ENCODE assay signal across 25 cellular contexts in genomic region chr10:82668266-82668665, GRCh38.
DNase-seq lines count a peak whose midpoint lies in the region; TF ChIP-seq lines count a peak whose summit lies in the region.
"Had no signal": no experiment of that assay in that cellular context is flagged by ENCODE, and none has a peak within 500 bp of the region (broad histone marks: within the 10 kb centered on the region; RNA-seq: fewer than 3 reads in every experiment).

No MANE protein-coding gene starts in this region.

- TF ChIP-seq CTCF in fibroblast of the aortic adventitia (IDR thresholded peaks at IDR 0.05; ENCODE audit: insufficient read depth, low read length): no peak
- no peak for TF ChIP-seq CTCF in nephron progenitor cell (IDR thresholded peaks at IDR 0.05)
- no peak for TF ChIP-seq CTCF in ovary (IDR thresholded peaks at IDR 0.05)

- TF ChIP-seq EP300 in ovary (IDR thresholded peaks at IDR 0.05): no peak

- H3K36me3 ChIP-seq in MG63 (no peaks in the 10 kb centered on the region), ovary (no peaks in the 10 kb centered on the region)
- H3K36me3 ChIP-seq: cardiac muscle cell, SJSA1, stomach, WERI-Rb-1 had no signal

- H3K27me3 Mint-ChIP-seq in nephron progenitor cell (ENCODE audit: low read depth, poor library complexity): no peaks in the 10 kb centered on the region
- H3K27me3 Mint-ChIP-seq: activated naive CD8-positive, alpha-beta T cell treated with anti-CD3 and anti-CD28 coated beads for 36 hours; activated T-helper 17 cell treated with anti-CD3 and anti-CD28 coated beads, Interleukin-2, amount 50 U/mL, for 72 hours; naive B cell; type B pancreatic cell had no signal

- H3K9me3 Mint-ChIP-seq in nephron progenitor cell: peaks cover 4% of the 10 kb centered on the region
- H3K9me3 Mint-ChIP-seq: activated naive CD8-positive, alpha-beta T cell treated with anti-CD3 and anti-CD28 coated beads for 36 hours had no signal

- DNase-seq in MG63 (peak; percentile 12), amniotic epithelial cell (ENCODE audit: low read depth) (peak; percentile 16), fibroblast of the aortic adventitia (ENCODE audit: low read depth) (peak; percentile 51), stromal cell of bone marrow (ENCODE audit: low read depth) (peak; percentile 57), nephron progenitor cell (no peak), DMS53 (lab: John Stamatoyannopoulos, UW) (no peak), HK-2 (ENCODE audit: unreplicated experiment) (no peak), ovary (no peak)
- DNase-seq: activated CD4-positive, alpha-beta T cell treated with anti-CD3 and anti-CD28 coated beads, Interleukin-2, amount 50 U/mL, for 1 hour; activated naive CD8-positive, alpha-beta T cell treated with anti-CD3 and anti-CD28 coated beads for 36 hours; DMS79 treated with DMSO at 0.1 percent for 48 hours; dorsolateral prefrontal cortex; kidney glomerular epithelial cell; naive B cell; NCI-H2029; NCI-H226; PC-3; stomach; WERI-Rb-1 had no signal

- H3K27ac ChIP-seq in ovary: no peak overlapping the region
- H3K27ac ChIP-seq: cardiac muscle cell, epithelial cell of prostate, SJSA1, stomach, WERI-Rb-1 had no signal

- H3K27me3 ChIP-seq in MG63 (no peaks in the 10 kb centered on the region), ovary (no peaks in the 10 kb centered on the region)
- H3K27me3 ChIP-seq: cardiac muscle cell, dorsolateral prefrontal cortex, SJSA1, stomach had no signal

- no peak overlapping the region for H3K4me3 Mint-ChIP-seq in nephron progenitor cell
- H3K4me3 Mint-ChIP-seq: activated naive CD8-positive, alpha-beta T cell treated with anti-CD3 and anti-CD28 coated beads for 36 hours; activated T-helper 17 cell treated with anti-CD3 and anti-CD28 coated beads, Interleukin-2, amount 50 U/mL, for 72 hours; naive B cell; type B pancreatic cell had no signal

- no peak overlapping the region for H3K27ac Mint-ChIP-seq in nephron progenitor cell
- H3K27ac Mint-ChIP-seq: activated naive CD8-positive, alpha-beta T cell treated with anti-CD3 and anti-CD28 coated beads for 36 hours; activated T-helper 17 cell treated with anti-CD3 and anti-CD28 coated beads, Interleukin-2, amount 50 U/mL, for 72 hours; naive B cell; type B pancreatic cell had no signal

- H3K9me3 ChIP-seq in MG63: no peaks in the 10 kb centered on the region
- no peaks in the 10 kb centered on the region for H3K9me3 ChIP-seq in ovary
- H3K9me3 ChIP-seq: stomach had no signal

- TF ChIP-seq POLR2A in ovary (IDR thresholded peaks at IDR 0.05): no peak

- intact Hi-C loops in ovary (cut with DNase I): no loop called here

- H3K4me1 Mint-ChIP-seq in nephron progenitor cell: peaks cover 1% of the 10 kb centered on the region
- H3K4me1 Mint-ChIP-seq: activated naive CD8-positive, alpha-beta T cell treated with anti-CD3 and anti-CD28 coated beads for 36 hours; activated T-helper 17 cell treated with anti-CD3 and anti-CD28 coated beads, Interleukin-2, amount 50 U/mL, for 72 hours; naive B cell had no signal

- H3K36me3 Mint-ChIP-seq in nephron progenitor cell (ENCODE audit: low read depth): no peaks in the 10 kb centered on the region
- H3K36me3 Mint-ChIP-seq: activated naive CD8-positive, alpha-beta T cell treated with anti-CD3 and anti-CD28 coated beads for 36 hours; naive B cell; type B pancreatic cell had no signal

- H3K4me3 ChIP-seq in MG63 (no peak overlapping the region), fibroblast of the aortic adventitia (ENCODE audit: low read depth, low read length) (no peak overlapping the region), ovary (no peak overlapping the region)
- H3K4me3 ChIP-seq: cardiac muscle cell, dorsolateral prefrontal cortex, GM12878, SJSA1, stomach had no signal

- peaks cover 1% of the 10 kb centered on the region for H3K4me1 ChIP-seq in ovary (ENCODE audit: insufficient read depth)
- H3K4me1 ChIP-seq: SJSA1 had no signal

Comparison
In these comparisons a context has a peak if more than half of its experiments do, and no peak if none do; other contexts are left out.
1. DNase-seq: peak in MG63 (single experiment), amniotic epithelial cell (single experiment), fibroblast of the aortic adventitia (single experiment) and stromal cell of bone marrow (single experiment); none in nephron progenitor cell (single experiment), DMS53 (single experiment), HK-2 (single experiment) and ovary (0 of 5).